10 cellular contexts compared by ENCODE assay signal in the genomic region with DNA sequence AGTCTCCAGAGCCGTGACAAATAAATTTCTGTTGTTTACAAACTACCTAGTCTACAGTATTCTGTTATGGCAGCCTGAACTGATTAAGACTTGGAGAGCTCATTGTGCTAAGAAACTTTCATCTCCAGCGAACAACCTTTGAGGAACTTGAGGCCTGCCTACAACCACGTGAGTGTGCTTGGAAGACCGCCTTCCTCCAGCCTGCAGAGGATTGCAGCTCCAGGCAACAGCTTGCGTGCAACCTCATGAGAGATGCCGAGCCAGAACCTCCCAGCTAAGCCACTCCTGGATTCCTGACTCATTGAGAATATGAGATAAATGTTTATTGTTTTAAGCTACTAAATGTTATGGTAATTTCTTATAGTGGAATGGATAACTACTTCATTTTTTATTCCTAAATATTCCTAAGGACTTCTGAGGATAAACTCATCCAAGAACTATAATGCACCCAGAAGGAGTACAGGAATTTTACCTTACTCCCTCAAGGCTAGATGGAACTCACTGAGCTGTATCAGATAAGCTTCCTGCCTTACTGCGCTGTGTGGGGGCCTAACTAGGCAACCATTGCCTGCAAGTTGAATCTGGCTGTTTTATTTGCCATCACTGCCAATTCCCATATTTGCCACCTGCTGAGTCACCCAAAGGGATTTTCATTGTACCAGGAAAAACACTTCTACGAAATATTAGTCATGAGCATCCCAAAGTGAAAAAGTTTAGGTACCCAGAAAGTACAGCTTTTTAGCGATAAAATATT. TPM values are rescaled to one million over a fixed set of nuclear protein-coding genes. Genes with fewer than 3 reads are reported as not detected.
DNase-seq lines count a peak whose midpoint lies in the region; TF ChIP-seq lines count a peak whose summit lies in the region.
"Had no signal": no experiment of that assay in that cellular context is flagged by ENCODE, and none has a peak within 500 bp of the region (broad histone marks: within the 10 kb centered on the region; RNA-seq: fewer than 3 reads in every experiment).

No MANE protein-coding gene starts in this region.

- H3K36me3 ChIP-seq in osteoblast (ENCODE audit: insufficient read depth, low read length), result no peaks in the 10 kb centered on the region

- TF ChIP-seq CTCF in AG10803 (conservative IDR thresholded peaks at IDR 0.05; ENCODE audit: low read length) (no peak), RWPE1 (conservative IDR thresholded peaks at IDR 0.05; ENCODE audit: low read depth) (no peak), osteoblast (IDR thresholded peaks at IDR 0.05; ENCODE audit: extremely low read depth, low read depth, low read length) (no peak)

- H2AFZ ChIP-seq in osteoblast (ENCODE audit: low read length), result no peak overlapping the region

- peaks cover 12% of the 10 kb centered on the region for H3K4me1 ChIP-seq in osteoblast (ENCODE audit: insufficient read depth, low read length)

- H4K20me1 ChIP-seq in osteoblast (ENCODE audit: insufficient read depth, low read length), result no peaks in the 10 kb centered on the region

- H3K4me2 ChIP-seq in osteoblast (ENCODE audit: insufficient read depth, low read length), result peak overlapping the region; percentile 34

- CTCF ChIA-PET in RWPE1 (lab: Yijun Ruan, JAX), result interaction anchor here (0.6 kb wide), 1 partner anchor 796 kb away, joined by 3 read pairs; no protein-coding TSS in a partner anchor

- H3K27ac ChIP-seq in RWPE1 (peak overlapping the region; percentile 90), osteoblast (ENCODE audit: low read depth, low read length) (peak overlapping the region; percentile 86)

- no peaks in the 10 kb centered on the region for H3K79me2 ChIP-seq in osteoblast (ENCODE audit: insufficient read depth, low read length)

- DNase-seq in AG10803 (ENCODE audit: low read depth) (peak; percentile 94), RWPE1 (ENCODE audit: low spot score) (peak; percentile 67), fibroblast of the conjunctiva (ENCODE audit: low read depth) (peak; percentile 97), osteoblast (ENCODE audit: insufficient read length, low spot score, missing footprints) (peak; percentile 80), NCI-H2227 treated with DMSO at 0.1 percent for 48 hours (lab: John Stamatoyannopoulos, UW) (no peak), ecto neural progenitor cell (ENCODE audit: low spot score) (no peak)
- DNase-seq in effector CD8-positive, alpha-beta T cell (lab: John Stamatoyannopoulos, UW), result no peak
- no peak for DNase-seq in activated T-cell treated with anti-CD3 and anti-CD28 coated beads, Interleukin-2, amount 50 U/mL, for 1 hour
- DNase-seq: DMS153 had no signal

- no peak overlapping the region for H3K4me3 ChIP-seq in AG10803 (ENCODE audit: low read length)
- H3K4me3 ChIP-seq in osteoblast (ENCODE audit: insufficient read depth, low read length), result no peak overlapping the region
- H3K4me3 ChIP-seq: lung had no signal

- peaks cover 5% of the 10 kb centered on the region for H3K27me3 ChIP-seq in osteoblast (ENCODE audit: insufficient read depth, low read length)

- POLR2A ChIA-PET in RWPE1 (lab: Yijun Ruan, JAX; ENCODE audit: low non-redundant PET), result no interaction called here

- H3K9me3 ChIP-seq in osteoblast (ENCODE audit: low read depth, low read length), result no peaks in the 10 kb centered on the region

RNA-seq across cellular contexts. Expression of gene FAM177B, which starts 17.6 kb away (rescaled TPM):
- not detected in 2 replicates for total RNA-seq in osteoblast

RNA-seq across cellular contexts. Expression of gene BROX, which starts 42.2 kb away (rescaled TPM):
- 77.4 and 79.3 TPM in 2 replicates for total RNA-seq in osteoblast

RNA-seq across cellular contexts. Expression of gene AIDA, which starts 42.3 kb away (rescaled TPM):
- total RNA-seq in osteoblast, result 45.6 and 54.2 TPM in 2 replicates

Comparison
In these comparisons a context has a peak if more than half of its experiments do, and no peak if none do; other contexts are left out.
1. DNase-seq: peak in AG10803 (single experiment), RWPE1 (single experiment), fibroblast of the conjunctiva (single experiment) and osteoblast (single experiment); none in effector CD8-positive, alpha-beta T cell (single experiment), activated T-cell treated with anti-CD3 and anti-CD28 coated beads, Interleukin-2, amount 50 U/mL, for 1 hour (single experiment), NCI-H2227 treated with DMSO at 0.1 percent for 48 hours (single experiment) and ecto neural progenitor cell (single experiment).